In the genomic region with DNA sequence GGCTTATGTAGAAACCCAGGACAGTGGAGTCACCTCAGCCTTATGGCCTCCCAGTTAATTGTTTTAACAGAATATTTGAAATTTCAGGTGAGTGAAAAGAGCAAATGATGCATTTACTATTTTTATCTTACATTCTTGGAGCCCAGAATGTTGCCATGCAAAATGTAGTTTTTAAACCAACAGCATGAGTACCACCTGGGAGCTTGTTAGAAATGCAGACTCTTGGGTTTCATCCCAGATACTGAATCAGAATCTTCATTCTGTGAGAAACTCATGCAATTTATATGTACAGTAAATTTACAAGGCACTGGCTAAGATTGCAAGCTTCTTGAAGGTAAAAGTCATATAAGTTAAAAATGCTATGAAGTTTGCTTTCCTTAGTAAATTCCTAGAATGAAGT, we compare ENCODE assay signal across 22 cellular contexts.
"Had no signal": no experiment of that assay in that cellular context is flagged by ENCODE, and none has a peak within 500 bp of the region (broad histone marks: within the 10 kb centered on the region; RNA-seq: fewer than 3 reads in every experiment).

No MANE protein-coding gene starts in this region.

- H3K9ac ChIP-seq: neural progenitor cell had no signal

- H3K4me1 ChIP-seq: breast epithelium, heart right ventricle, lower lobe of right lung, sigmoid colon, testis, uterus had no signal

- H3K27me3 ChIP-seq: breast epithelium, heart right ventricle, neural progenitor cell, sigmoid colon, testis, uterus had no signal

- H3K27ac Mint-ChIP-seq: activated naive CD4-positive, alpha-beta T cell treated with anti-CD3 and anti-CD28 coated beads, Interleukin-2, amount 50 U/mL, for 72 hours; naive thymus-derived CD4-positive, alpha-beta T cell; neural progenitor cell; progenitor cell of endocrine pancreas; stimulated activated naive B cell treated with anti-CD40 and anti-IgM and Interleukin-4, amounts not matched to agents 10 μg/mL and 1 μg/mL and 100 μg/mL, for 72 hours had no signal

- H3K4me3 Mint-ChIP-seq: central memory CD8-positive, alpha-beta T cell; naive thymus-derived CD4-positive, alpha-beta T cell; neural progenitor cell; stimulated activated naive B cell treated with anti-CD40 and anti-IgM and Interleukin-4, amounts not matched to agents 10 μg/mL and 1 μg/mL and 100 μg/mL, for 72 hours had no signal

- H3K4me1 Mint-ChIP-seq: central memory CD8-positive, alpha-beta T cell; naive thymus-derived CD4-positive, alpha-beta T cell; stimulated activated naive B cell treated with anti-CD40 and anti-IgM and Interleukin-4, amounts not matched to agents 10 μg/mL and 1 μg/mL and 100 μg/mL, for 72 hours had no signal

- H3K4me3 ChIP-seq: breast epithelium, heart right ventricle, lower lobe of right lung, neural progenitor cell, sigmoid colon, testis, uterus had no signal

- H2AFZ ChIP-seq: neural progenitor cell had no signal

- H3K27me3 Mint-ChIP-seq: central memory CD8-positive, alpha-beta T cell; naive thymus-derived CD4-positive, alpha-beta T cell; progenitor cell of endocrine pancreas; stimulated activated naive B cell treated with anti-CD40 and anti-IgM and Interleukin-4, amounts not matched to agents 10 μg/mL and 1 μg/mL and 100 μg/mL, for 72 hours had no signal

- H3K36me3 ChIP-seq: breast epithelium, heart right ventricle, lower lobe of right lung, neural progenitor cell, sigmoid colon, uterus had no signal

- H3K9me3 Mint-ChIP-seq: neural progenitor cell had no signal

- DNase-seq: activated T-cell treated with anti-CD3 and anti-CD28 coated beads, Interleukin-2, amount 50 U/mL, for 1 hour; aorta; effector memory CD4-positive, alpha-beta T cell; heart right ventricle; lower lobe of right lung; mesendoderm; naive thymus-derived CD4-positive, alpha-beta T cell; retina; sigmoid colon; stimulated activated CD4-positive, alpha-beta T cell treated with anti-CD3 and anti-CD28 coated beads, Interleukin-2, amount 100 ng/mL, for 48 hours; stimulated activated CD8-positive, alpha-beta memory T cell treated with anti-CD3 and anti-CD28 coated beads, Interleukin-4, amount 100 ng/mL, for 48 hours; stimulated activated naive B cell treated with anti-CD40 and anti-IgM and Interleukin-4, amounts not matched to agents 10 μg/mL and 1 μg/mL and 100 μg/mL, for 72 hours; testis; uterus had no signal

- H3K27ac ChIP-seq: breast epithelium, heart right ventricle, lower lobe of right lung, neural progenitor cell, sigmoid colon, testis, uterus had no signal

- ATAC-seq: activated naive CD4-positive, alpha-beta T cell treated with anti-CD3 and anti-CD28 coated beads, Interleukin-2, amount 50 U/mL, for 72 hours; heart right ventricle; lower lobe of right lung; naive thymus-derived CD4-positive, alpha-beta T cell; stimulated activated naive B cell treated with anti-CD40 and anti-IgM and Interleukin-4, amounts not matched to agents 10 μg/mL and 1 μg/mL and 100 μg/mL, for 72 hours had no signal

- H3K4me2 ChIP-seq: neural progenitor cell had no signal

- H3K36me3 Mint-ChIP-seq: activated naive CD4-positive, alpha-beta T cell treated with anti-CD3 and anti-CD28 coated beads, Interleukin-2, amount 50 U/mL, for 72 hours; naive thymus-derived CD4-positive, alpha-beta T cell; neural progenitor cell; stimulated activated naive B cell treated with anti-CD40 and anti-IgM and Interleukin-4, amounts not matched to agents 10 μg/mL and 1 μg/mL and 100 μg/mL, for 72 hours had no signal

- FAIRE-seq: colon, keratinocyte, TTC549 had no signal

- H3K9me3 ChIP-seq: breast epithelium, heart right ventricle, lower lobe of right lung, sigmoid colon, testis, uterus had no signal
